ENCODE assay signal across 23 cellular contexts in genomic region chr3:170553788-170554620, GRCh38. TPM values are rescaled to one million over a fixed set of nuclear protein-coding genes. Genes with fewer than 3 reads are reported as not detected.
DNase-seq lines count a peak whose midpoint lies in the region; ATAC-seq, FAIRE-seq and TF ChIP-seq lines count a peak whose summit lies in the region.
"Had no signal": no experiment of that assay in that cellular context is flagged by ENCODE, and none has a peak within 500 bp of the region (broad histone marks: within the 10 kb centered on the region; RNA-seq: fewer than 3 reads in every experiment).

No MANE protein-coding gene starts in this region.

- no peaks in the 10 kb centered on the region for H3K4me1 ChIP-seq in K562 (replicated peaks in 1 of 2; ENCODE audit: control insufficient read depth in 2 of 2, insufficient read depth in 2 of 2, low read length in 2 of 2)
- no peaks in the 10 kb centered on the region for H3K4me1 ChIP-seq in mesenchymal stem cell (ENCODE audit: control insufficient read depth, insufficient read depth, low read depth, low read length)
- H3K4me1 ChIP-seq: colonic mucosa had no signal

- WGBS in K562 (ENCODE audit: insufficient coverage, low coverage, missing lambda C conversion rate) = 19% methylated on average over 3 of the region's 3 CpGs
- WGBS in mesenchymal stem cell = 86% methylated on average over 1 of the region's 3 CpGs

- H3K79me1 ChIP-seq in mesenchymal stem cell (replicated peaks; ENCODE audit: low read length, poor library complexity, severe bottlenecking) = no peaks in the 10 kb centered on the region

- no peak overlapping the region for H2AK5ac ChIP-seq in mesenchymal stem cell (ENCODE audit: low read length, severe bottlenecking)

- no peak overlapping the region for H3K14ac ChIP-seq in mesenchymal stem cell (ENCODE audit: low read length in 2 of 2)

- H3K79me2 ChIP-seq in K562 (ENCODE audit: control insufficient read depth, insufficient read depth, low read length) = no peaks in the 10 kb centered on the region

- H3K27me3 ChIP-seq in K562 (ENCODE audit: control insufficient read depth in 2 of 2, insufficient read depth in 2 of 2, low read length in 2 of 2) (no peaks in the 10 kb centered on the region), mesenchymal stem cell (ENCODE audit: control insufficient read depth in 1 of 2, insufficient read depth in 1 of 2, low read length in 2 of 2) (no peaks in the 10 kb centered on the region)
- H3K27me3 ChIP-seq: colonic mucosa had no signal

- no peak for TF ChIP-seq EP300 in K562 (IDR thresholded peaks at IDR 0.05; ENCODE audit: low read length)

- no peak overlapping the region for H2BK120ac ChIP-seq in mesenchymal stem cell (ENCODE audit: low read depth, low read length)

- in situ Hi-C loops in K562 (cut with MboI) = no loop called here

- CTCF ChIA-PET in K562 (lab: Yijun Ruan, JAX; ENCODE audit: low intra/inter-chr PET ratio) = interaction anchor here (0.7 to 0.8 kb wide), 2 partner anchors 154 to 255 kb away, joined by 3 to 4 read pairs; no protein-coding TSS in a partner anchor

- H3K18ac ChIP-seq in mesenchymal stem cell (ENCODE audit: low read depth in 1 of 2, low read length in 2 of 2) = no peak overlapping the region

- no peak overlapping the region for H3K9ac ChIP-seq in K562 (ENCODE audit: insufficient read depth in 1 of 2, low read depth in 2 of 2, low read length in 2 of 2)
- peak overlapping the region; percentile 35 for H3K9ac ChIP-seq in mesenchymal stem cell (ENCODE audit: low read length)

- no peaks in the 10 kb centered on the region for H3K9me1 ChIP-seq in K562 (ENCODE audit: control insufficient read depth, insufficient read depth, low read length)

- H2AFZ ChIP-seq in K562 (ENCODE audit: low read depth, low read length) = no peak overlapping the region
- no peak overlapping the region for H2AFZ ChIP-seq in mesenchymal stem cell (ENCODE audit: low read depth, low read length)

- peak; percentile 33 to 40; a peak in 3 of 4 replicates for TF ChIP-seq RAD21 in K562 (CRISPR knock-in tag; conservative IDR thresholded peaks at IDR 0.05 in 1 of 2, IDR thresholded peaks at IDR 0.05 in 1 of 2)

- TF ChIP-seq POLR2A in K562 (conservative IDR thresholded peaks at IDR 0.05) = no peak

- H3K4me3 ChIP-seq in K562 (no peak overlapping the region), mesenchymal stem cell (ENCODE audit: insufficient read depth in 1 of 2, low read depth in 1 of 2, low read length in 2 of 2) (no peak overlapping the region)
- H3K4me3 ChIP-seq: colonic mucosa, thoracic aorta had no signal

- intact Hi-C loops in K562 (cut with micrococcal nuclease) = loop anchor here (5.0 to 10.0 kb wide), 2 partner anchors 141 to 258 kb away; no protein-coding TSS in a partner anchor

- H2BK15ac ChIP-seq in mesenchymal stem cell (ENCODE audit: low read depth, poor library complexity, severe bottlenecking) = no peak overlapping the region

- BruUV-seq in K562 (replicated peaks; lab: Mats Ljungman, UMichigan) = no TSS peak

- ATAC-seq in K562 = no peak
- no peak for ATAC-seq in omental fat pad (ENCODE audit: low FRiP score)
- ATAC-seq: activated CD4-positive, CD25-positive, alpha-beta regulatory T cell treated with anti-CD3 and anti-CD28 coated beads, Interleukin-2, amount 50 U/mL, for 24 hours had no signal

- DNase-seq in ELR (ENCODE audit: low read depth) (peak; percentile 33), K562 (ENCODE audit: extremely low read depth in 1 of 4, low spot score in 3 of 4) (no peak), mesenchymal stem cell (no peak), omental fat pad (ENCODE audit: low spot score) (no peak), ureter (ENCODE audit: low spot score) (no peak), NCI-H2196 treated with DMSO at 0.1 percent for 48 hours (lab: John Stamatoyannopoulos, UW; ENCODE audit: unreplicated experiment) (no peak)
- DNase-seq: activated effector memory CD4-positive, alpha-beta T cell treated with anti-CD3 and anti-CD28 coated beads, Interleukin-2, amount 50 U/mL, for 16 hours; anterior cingulate cortex; C1 segment of cervical spinal cord; colonic mucosa; DMS79; head of caudate nucleus; midbrain; NCI-H1048; NCI-H774; stimulated activated CD4-positive, alpha-beta T cell treated with anti-CD3 and anti-CD28 coated beads, Interleukin-4, amount 100 ng/mL, for 4 hours had no signal

- FAIRE-seq in K562 (lab: Jason Lieb, UNC) = no peak
- FAIRE-seq: keratinocyte had no signal

- no peak overlapping the region for H4K91ac ChIP-seq in mesenchymal stem cell (ENCODE audit: low read length)

- TF ChIP-seq CTCF in LNCAP (IDR thresholded peaks at IDR 0.05) (peak; percentile 26; the same call in 1 of the 2 replicates), K562 (IDR thresholded peaks at IDR 0.05 in 2 of 3, conservative IDR thresholded peaks at IDR 0.05 in 1 of 3; ENCODE audit: insufficient read depth in 2 of 3, low read depth in 1 of 3, low read length in 3 of 3) (peak in 1 of 3 experiments; percentile 36; a peak in 2 of 6 replicates), omental fat pad (IDR thresholded peaks at IDR 0.05) (no peak)

- H4K20me1 ChIP-seq in K562 (replicated peaks; ENCODE audit: control insufficient read depth, insufficient read depth, low read length) = no peaks in the 10 kb centered on the region

- no peaks in the 10 kb centered on the region for H3K9me3 ChIP-seq in K562 (replicated peaks; ENCODE audit: control insufficient read depth, insufficient read depth, low read depth, low read length)
- no peaks in the 10 kb centered on the region for H3K9me3 ChIP-seq in mesenchymal stem cell (ENCODE audit: control insufficient read depth, low read length)
- H3K9me3 ChIP-seq: colonic mucosa, neutrophil, thoracic aorta had no signal

- H4K8ac ChIP-seq in mesenchymal stem cell (ENCODE audit: low read length) = no peak overlapping the region

- no peak overlapping the region for H2BK12ac ChIP-seq in mesenchymal stem cell (ENCODE audit: low read length in 2 of 2)

- H2BK5ac ChIP-seq in mesenchymal stem cell (ENCODE audit: low read depth, low read length, poor library complexity, severe bottlenecking) = no peak overlapping the region

- no peak overlapping the region for H3K4me2 ChIP-seq in K562 (ENCODE audit: insufficient read depth, low read length)
- no peak overlapping the region for H3K4me2 ChIP-seq in mesenchymal stem cell (ENCODE audit: low read length, poor library complexity, severe bottlenecking)

- H3K27ac ChIP-seq in K562 (ENCODE audit: extremely low read depth, low read depth, low read length) (no peak overlapping the region), mesenchymal stem cell (ENCODE audit: low read length, poor library complexity, severe bottlenecking) (no peak overlapping the region)
- H3K27ac ChIP-seq: colonic mucosa, neutrophil, thoracic aorta had no signal

- no peak overlapping the region for H3K4ac ChIP-seq in mesenchymal stem cell (ENCODE audit: low read depth in 1 of 2, low read length in 2 of 2)

- POLR2A ChIA-PET in K562 (lab: Yijun Ruan, JAX) = interaction anchor here (0.8 to 1.8 kb wide), 2 partner anchors 9 to 36 kb away, joined by 3 to 7 read pairs; no protein-coding TSS in a partner anchor

- H3K36me3 ChIP-seq in K562 (ENCODE audit: control insufficient read depth, insufficient read depth, low read length) = no peaks in the 10 kb centered on the region
- peaks cover 0 to 8% of the 10 kb centered on the region in 2 experiments for H3K36me3 ChIP-seq in mesenchymal stem cell (ENCODE audit: control insufficient read depth in 1 of 2, insufficient read depth in 2 of 2, low read depth in 1 of 2, low read length in 2 of 2)
- H3K36me3 ChIP-seq: colonic mucosa, neutrophil, thoracic aorta had no signal

- no peak overlapping the region for H3K23ac ChIP-seq in mesenchymal stem cell (ENCODE audit: low read length in 2 of 2)

TF ChIP-seq in K562, 482 proteins besides CTCF, POLR2A, EP300 and RAD21:
- TF ChIP-seq YY1 (IDR thresholded peaks at IDR 0.05; ENCODE audit: borderline replicate concordance in 1 of 3, control insufficient read depth in 1 of 3, extremely low read depth in 1 of 3, insufficient read depth in 3 of 3, insufficient read length in 1 of 3, insufficient replicate concordance in 2 of 3, low read depth in 1 of 3, low read length in 2 of 3) = no peak

RNA-seq across cellular contexts. Expression of gene SLC7A14, which starts 31.9 kb away (rescaled TPM):
- not detected in 2 replicates for total RNA-seq in K562 (2011; cell fraction: chromatin; rRNA removed; ENCODE audit: low replicate concordance)
- not detected in 2 replicates for total RNA-seq in K562 (2011; cell fraction: nucleolus; rRNA removed)
- not detected in 2 replicates for total RNA-seq in K562 (2011; cell fraction: nucleoplasm; rRNA removed)
- total RNA-seq in K562 (2014; rRNA removed) = not detected in 2 replicates
- total RNA-seq in K562 (2014; rRNA removed; fragmentation: Illumina TruSeq; extraction: Trizol) = not detected in 2 replicates
- not detected in 2 replicates for total RNA-seq in K562 (2015; rRNA removed; fragmentation: Illumina TruSeq; extraction: Trizol)
- not detected in 2 replicates for total RNA-seq in K562 (2021)
- polyA plus RNA-seq in K562 (2011; rRNA removed) = not detected in 2 replicates
- not detected in 2 replicates for polyA plus RNA-seq in K562 (2011; cell fraction: cytosol; rRNA removed)
- polyA plus RNA-seq in K562 (2011; cell fraction: nucleus; rRNA removed) = not detected in 2 replicates
- polyA plus RNA-seq in K562 (2012) = not detected in 2 replicates
- polyA plus RNA-seq in K562 (2014; fragmentation: Illumina TruSeq; extraction: Trizol) = not detected in 2 replicates
- not detected for polyA plus RNA-seq in K562 (2014; fragmentation: Nextera tagmentation; extraction: Ambion mirVana)
- polyA plus RNA-seq in K562 (2014; rRNA removed) = not detected in 2 replicates
- polyA minus RNA-seq in K562 (2011; rRNA and poly(A)+ RNA removed) = under 0.01 TPM in 1 of 2 replicates, not detected in the other
- polyA minus RNA-seq in K562 (2011; cell fraction: cytosol; rRNA and poly(A)+ RNA removed) = not detected in 2 replicates
- not detected in 2 replicates for polyA minus RNA-seq in K562 (2011; cell fraction: nucleus; rRNA and poly(A)+ RNA removed)
- polyA plus RNA-seq in mesenchymal stem cell (2013, experiment 1 of 2) = 0.94 TPM
- polyA plus RNA-seq in mesenchymal stem cell (2013, experiment 2 of 2) = 0.99 TPM
- total RNA-seq in omental fat pad = under 1 TPM in 3 of 4 donors, not detected in 1; under 0.01 to 0.06 (median under 0.01) TPM
- not detected for total RNA-seq in ureter
- total RNA-seq: skeletal muscle tissue; T-helper 2 cell treated with Interferon-gamma antibody and Interleukin-4, amounts not matched to agents 100 ng/mL and 5 ng/mL, for 36 hours; thoracic aorta had no signal
- polyA plus RNA-seq: keratinocyte had no signal
